In the genomic region with DNA sequence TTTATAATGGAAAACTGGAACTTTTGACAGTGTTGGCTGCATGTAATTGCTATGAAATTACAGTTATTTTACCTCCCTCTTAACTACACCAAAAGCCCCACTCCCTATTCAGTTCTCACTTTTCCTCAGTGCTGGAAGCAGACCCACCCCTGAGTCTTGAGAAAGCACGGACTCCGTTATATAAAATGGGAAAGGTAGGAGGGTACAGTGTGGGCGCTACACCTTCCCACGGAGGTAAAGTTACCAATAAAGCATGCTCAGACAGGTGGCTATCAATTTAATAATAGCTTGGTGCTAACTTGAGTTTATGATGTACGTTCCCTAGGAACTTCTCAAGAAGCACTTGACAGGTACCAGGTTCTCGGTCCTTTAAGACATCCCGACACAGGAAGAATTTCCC, we compare ENCODE assay signal across 15 cellular contexts. TPM values are rescaled to one million over a fixed set of nuclear protein-coding genes. Genes with fewer than 3 reads are reported as not detected.
DNase-seq lines count a peak whose midpoint lies in the region; ATAC-seq and TF ChIP-seq lines count a peak whose summit lies in the region.
"Had no signal": no experiment of that assay in that cellular context is flagged by ENCODE, and none has a peak within 500 bp of the region (broad histone marks: within the 10 kb centered on the region; RNA-seq: fewer than 3 reads in every experiment).

No MANE protein-coding gene starts in this region.

- no peak for TF ChIP-seq CTCF in neural cell (IDR thresholded peaks at IDR 0.05; ENCODE audit: poor library complexity, severe bottlenecking)
- no peak for TF ChIP-seq CTCF in SK-N-SH (IDR thresholded peaks at IDR 0.05)

- no peak overlapping the region for H3K27ac ChIP-seq in neural cell (ENCODE audit: low read length)
- no peak overlapping the region for H3K27ac ChIP-seq in SK-N-SH (ENCODE audit: low read depth in 2 of 2, low read length in 1 of 2)
- H3K27ac ChIP-seq: BLaER1 treated with 17β-estradiol and CSF1 and Interleukin-3, amounts not matched to agents 10 nM and 100 nM; HL-60 had no signal

- H3K27me3 ChIP-seq in neural cell (ENCODE audit: insufficient read depth, low read depth, low read length) (no peaks in the 10 kb centered on the region), SK-N-SH (ENCODE audit: insufficient read depth) (peaks cover 51% of the 10 kb centered on the region)
- H3K27me3 ChIP-seq: BLaER1 treated with 17β-estradiol and CSF1 and Interleukin-3, amounts not matched to agents 10 nM and 100 nM had no signal

- H3K79me2 ChIP-seq in neural cell (replicated peaks; ENCODE audit: insufficient read depth, low read length): no peaks in the 10 kb centered on the region
- H3K79me2 ChIP-seq in SK-N-SH (ENCODE audit: insufficient read depth): no peaks in the 10 kb centered on the region

- CTCF ChIA-PET in SK-N-SH (lab: Yijun Ruan, JAX): interaction anchor here (0.6 to 1.5 kb wide), 3 partner anchors 9 to 1338 kb away, joined by 3 read pairs; no protein-coding TSS in a partner anchor

- no peak for ATAC-seq in HG02938 (IDR thresholded peaks at IDR 0.05; ENCODE audit: unreplicated experiment)

- H3F3A ChIP-seq in neural cell (ENCODE audit: insufficient read depth, low read length, poor library complexity, severe bottlenecking) (no peaks in the 10 kb centered on the region), SK-N-SH (replicated peaks; ENCODE audit: insufficient read depth) (no peaks in the 10 kb centered on the region)

- H3K4me3 ChIP-seq in neural cell (ENCODE audit: low read length): no peak overlapping the region
- H3K4me3 ChIP-seq in SK-N-SH (ENCODE audit: low read depth in 2 of 2, low read length in 1 of 2): no peak overlapping the region
- H3K4me3 ChIP-seq: BLaER1 treated with 17β-estradiol and CSF1 and Interleukin-3, amounts not matched to agents 10 nM and 100 nM had no signal

- H3K4me2 ChIP-seq in neural cell (ENCODE audit: low read length) (no peak overlapping the region), SK-N-SH (no peak overlapping the region)
- H3K4me2 ChIP-seq: BLaER1 treated with 17β-estradiol and CSF1 and Interleukin-3, amounts not matched to agents 10 nM and 100 nM had no signal

- H3K36me3 ChIP-seq in neural cell (ENCODE audit: insufficient read depth, low read length) (no peaks in the 10 kb centered on the region), SK-N-SH (replicated peaks in 1 of 2; ENCODE audit: control insufficient read depth in 1 of 2, insufficient read depth in 2 of 2, low read length in 1 of 2) (no peaks in the 10 kb centered on the region)
- H3K36me3 ChIP-seq: BLaER1 treated with 17β-estradiol and CSF1 and Interleukin-3, amounts not matched to agents 10 nM and 100 nM had no signal

- 3% methylated on average over 7 of the region's 7 CpGs for WGBS in SK-N-SH (ENCODE audit: low lambda C conversion rate)

- H2AFZ ChIP-seq in neural cell (ENCODE audit: low read depth, low read length) (no peak overlapping the region), SK-N-SH (ENCODE audit: low read depth) (no peak overlapping the region)

- TF ChIP-seq EP300 in neural cell (conservative IDR thresholded peaks at IDR 0.05; ENCODE audit: poor library complexity, severe bottlenecking): no peak
- TF ChIP-seq EP300 in SK-N-SH (IDR thresholded peaks at IDR 0.05; ENCODE audit: borderline replicate concordance in 1 of 2, low read depth in 1 of 2, low read length in 1 of 2): no peak

- POLR2A ChIA-PET in SK-N-SH (lab: Yijun Ruan, JAX): no interaction called here

- DNase-seq in NCI-H2227 treated with DMSO at 0.1 percent for 48 hours (lab: John Stamatoyannopoulos, UW) (peak; percentile 91), NCI-H2227 (lab: John Stamatoyannopoulos, UW; ENCODE audit: unreplicated experiment) (no peak), NCI-H748 (lab: John Stamatoyannopoulos, UW; ENCODE audit: unreplicated experiment) (peak; percentile 80), NOMO-1 treated with dmso at 0.1 percent for 144 hours (lab: John Stamatoyannopoulos, UW; ENCODE audit: unreplicated experiment) (no peak), SK-N-SH (no peak)
- DNase-seq: 8988T; ACHN; CD4-positive, CD25-positive, alpha-beta regulatory T cell; DMS53; H9; IMR-90 had no signal

- H3K9me2 ChIP-seq in neural cell (ENCODE audit: insufficient read depth, low read length) (no peaks in the 10 kb centered on the region), SK-N-SH (no peaks in the 10 kb centered on the region)

- H3K9ac ChIP-seq in neural cell (ENCODE audit: low read length) (no peak overlapping the region), SK-N-SH (no peak overlapping the region)
- H3K9ac ChIP-seq: BLaER1 treated with 17β-estradiol and CSF1 and Interleukin-3, amounts not matched to agents 10 nM and 100 nM had no signal

- H3K9me3 ChIP-seq in neural cell (ENCODE audit: low read length) (no peaks in the 10 kb centered on the region), SK-N-SH (no peaks in the 10 kb centered on the region)
- H3K9me3 ChIP-seq: BLaER1 treated with 17β-estradiol and CSF1 and Interleukin-3, amounts not matched to agents 10 nM and 100 nM had no signal

- TF ChIP-seq RAD21 in neural cell (conservative IDR thresholded peaks at IDR 0.05): no peak
- no peak for TF ChIP-seq RAD21 in SK-N-SH (IDR thresholded peaks at IDR 0.05; ENCODE audit: low read length)

- no peaks in the 10 kb centered on the region for H3K4me1 ChIP-seq in SK-N-SH (ENCODE audit: control insufficient read depth in 1 of 2, insufficient read depth in 2 of 2, low read depth in 1 of 2, low read length in 1 of 2)

- H4K20me1 ChIP-seq in neural cell (ENCODE audit: insufficient read depth) (no peaks in the 10 kb centered on the region), SK-N-SH (ENCODE audit: insufficient read depth) (no peaks in the 10 kb centered on the region)
- H4K20me1 ChIP-seq: BLaER1 treated with 17β-estradiol and CSF1 and Interleukin-3, amounts not matched to agents 10 nM and 100 nM had no signal

TF ChIP-seq in neural cell, 6 proteins besides CTCF, POLR2A, EP300 and RAD21 (continues in another document):
- TF ChIP-seq POLR2AphosphoS5 (IDR thresholded peaks at IDR 0.05) (peak; percentile 47), MXI1 (conservative IDR thresholded peaks at IDR 0.05; ENCODE audit: poor library complexity, severe bottlenecking) (no peak)
- TF ChIP-seq, protein P1, sequence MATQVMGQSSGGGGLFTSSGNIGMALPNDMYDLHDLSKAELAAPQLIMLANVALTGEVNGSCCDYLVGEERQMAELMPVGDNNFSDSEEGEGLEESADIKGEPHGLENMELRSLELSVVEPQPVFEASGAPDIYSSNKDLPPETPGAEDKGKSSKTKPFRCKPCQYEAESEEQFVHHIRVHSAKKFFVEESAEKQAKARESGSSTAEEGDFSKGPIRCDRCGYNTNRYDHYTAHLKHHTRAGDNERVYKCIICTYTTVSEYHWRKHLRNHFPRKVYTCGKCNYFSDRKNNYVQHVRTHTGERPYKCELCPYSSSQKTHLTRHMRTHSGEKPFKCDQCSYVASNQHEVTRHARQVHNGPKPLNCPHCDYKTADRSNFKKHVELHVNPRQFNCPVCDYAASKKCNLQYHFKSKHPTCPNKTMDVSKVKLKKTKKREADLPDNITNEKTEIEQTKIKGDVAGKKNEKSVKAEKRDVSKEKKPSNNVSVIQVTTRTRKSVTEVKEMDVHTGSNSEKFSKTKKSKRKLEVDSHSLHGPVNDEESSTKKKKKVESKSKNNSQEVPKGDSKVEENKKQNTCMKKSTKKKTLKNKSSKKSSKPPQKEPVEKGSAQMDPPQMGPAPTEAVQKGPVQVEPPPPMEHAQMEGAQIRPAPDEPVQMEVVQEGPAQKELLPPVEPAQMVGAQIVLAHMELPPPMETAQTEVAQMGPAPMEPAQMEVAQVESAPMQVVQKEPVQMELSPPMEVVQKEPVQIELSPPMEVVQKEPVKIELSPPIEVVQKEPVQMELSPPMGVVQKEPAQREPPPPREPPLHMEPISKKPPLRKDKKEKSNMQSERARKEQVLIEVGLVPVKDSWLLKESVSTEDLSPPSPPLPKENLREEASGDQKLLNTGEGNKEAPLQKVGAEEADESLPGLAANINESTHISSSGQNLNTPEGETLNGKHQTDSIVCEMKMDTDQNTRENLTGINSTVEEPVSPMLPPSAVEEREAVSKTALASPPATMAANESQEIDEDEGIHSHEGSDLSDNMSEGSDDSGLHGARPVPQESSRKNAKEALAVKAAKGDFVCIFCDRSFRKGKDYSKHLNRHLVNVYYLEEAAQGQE (IDR thresholded peaks at IDR 0.05; ENCODE audit: borderline replicate concordance): peak; percentile 29

TF ChIP-seq in SK-N-SH, 30 proteins besides CTCF, POLR2A, EP300 and RAD21 (continues in another document):
- TF ChIP-seq, protein P2, sequence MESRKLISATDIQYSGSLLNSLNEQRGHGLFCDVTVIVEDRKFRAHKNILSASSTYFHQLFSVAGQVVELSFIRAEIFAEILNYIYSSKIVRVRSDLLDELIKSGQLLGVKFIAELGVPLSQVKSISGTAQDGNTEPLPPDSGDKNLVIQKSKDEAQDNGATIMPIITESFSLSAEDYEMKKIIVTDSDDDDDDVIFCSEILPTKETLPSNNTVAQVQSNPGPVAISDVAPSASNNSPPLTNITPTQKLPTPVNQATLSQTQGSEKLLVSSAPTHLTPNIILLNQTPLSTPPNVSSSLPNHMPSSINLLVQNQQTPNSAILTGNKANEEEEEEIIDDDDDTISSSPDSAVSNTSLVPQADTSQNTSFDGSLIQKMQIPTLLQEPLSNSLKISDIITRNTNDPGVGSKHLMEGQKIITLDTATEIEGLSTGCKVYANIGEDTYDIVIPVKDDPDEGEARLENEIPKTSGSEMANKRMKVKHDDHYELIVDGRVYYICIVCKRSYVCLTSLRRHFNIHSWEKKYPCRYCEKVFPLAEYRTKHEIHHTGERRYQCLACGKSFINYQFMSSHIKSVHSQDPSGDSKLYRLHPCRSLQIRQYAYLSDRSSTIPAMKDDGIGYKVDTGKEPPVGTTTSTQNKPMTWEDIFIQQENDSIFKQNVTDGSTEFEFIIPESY (IDR thresholded peaks at IDR 0.05; ENCODE audit: borderline replicate concordance, low read depth): no peak
- TF ChIP-seq ELF1 (IDR thresholded peaks at IDR 0.05): no peak
- TF ChIP-seq FOXM1 (IDR thresholded peaks at IDR 0.05; ENCODE audit: low read depth): no peak
- TF ChIP-seq, protein P3, sequence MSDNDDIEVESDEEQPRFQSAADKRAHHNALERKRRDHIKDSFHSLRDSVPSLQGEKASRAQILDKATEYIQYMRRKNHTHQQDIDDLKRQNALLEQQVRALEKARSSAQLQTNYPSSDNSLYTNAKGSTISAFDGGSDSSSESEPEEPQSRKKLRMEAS (IDR thresholded peaks at IDR 0.05; ENCODE audit: low read depth): no peak
- no peak for TF ChIP-seq MXI1 (IDR thresholded peaks at IDR 0.05; ENCODE audit: low read depth, low read length)

RNA-seq across cellular contexts. Expression of gene CLIC5, which starts 59.0 kb away (rescaled TPM):
- polyA plus RNA-seq in neural cell (0.22 TPM in 1 of 2 replicates, not detected in the other), SK-N-SH (2012; rRNA removed) (0.03 TPM in 1 of 2 replicates, not detected in the other)
- polyA minus RNA-seq in neural cell: not detected in 2 replicates
- polyA plus RNA-seq in SK-N-SH (2012; cell fraction: cytosol; rRNA removed): under 0.01 and 0.01 TPM in 2 replicates
- polyA plus RNA-seq in SK-N-SH (2012; cell fraction: nucleus; rRNA removed): 0.02 TPM in 1 of 2 replicates, not detected in the other
- polyA plus RNA-seq: IMR-90 had no signal

Comparison
In these comparisons a context has a peak if more than half of its experiments do, and no peak if none do; other contexts are left out.
1. DNase-seq: peak in NCI-H2227 treated with DMSO at 0.1 percent for 48 hours (single experiment) and NCI-H748 (single experiment); none in NCI-H2227 (single experiment), NOMO-1 treated with dmso at 0.1 percent for 144 hours (single experiment) and SK-N-SH (single experiment).